Comparison of ENCODE assay signal across 12 cellular contexts in the genomic region with DNA sequence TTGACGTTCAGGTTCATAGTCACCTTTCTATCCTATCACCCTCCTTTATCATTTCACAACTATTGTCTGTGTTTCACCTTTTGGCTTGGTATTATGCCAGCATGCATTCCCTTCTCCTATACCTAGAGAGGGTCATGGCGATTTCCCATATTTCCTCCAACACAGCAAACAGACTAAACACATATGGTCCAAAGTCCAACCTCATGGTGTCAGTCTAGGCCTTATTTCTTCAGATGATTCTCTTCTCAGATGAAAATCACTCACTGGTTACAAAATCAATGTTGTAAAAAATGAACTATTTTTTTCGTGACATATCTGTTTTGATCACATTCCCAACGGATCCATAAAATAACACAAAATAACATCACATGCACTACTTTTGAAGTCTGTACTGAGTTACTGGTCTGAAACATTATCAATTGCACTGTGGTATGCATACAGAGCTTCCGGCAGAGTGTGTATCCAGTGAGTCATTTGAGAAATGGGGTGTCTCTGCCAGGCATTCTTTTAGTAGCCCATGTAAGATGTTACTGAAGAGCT.
DNase-seq lines count a peak whose midpoint lies in the region; ATAC-seq and TF ChIP-seq lines count a peak whose summit lies in the region.
"Had no signal": no experiment of that assay in that cellular context is flagged by ENCODE, and none has a peak within 500 bp of the region (broad histone marks: within the 10 kb centered on the region; RNA-seq: fewer than 3 reads in every experiment).

No MANE protein-coding gene starts in this region.

- BruUV-seq in MCF 10A (replicated peaks; lab: Mats Ljungman, UMichigan) = no TSS peak

- H3K4me1 ChIP-seq in breast epithelium (no peaks in the 10 kb centered on the region), upper lobe of right lung (no peaks in the 10 kb centered on the region), GM23338 (ENCODE audit: insufficient read depth) (no peaks in the 10 kb centered on the region), HAP-1 (peaks cover 19% of the 10 kb centered on the region)

- in situ Hi-C loops in HAP-1 (cut with MboI; ENCODE audit: low sequenced_read_pairs) = loop anchor here (10.0 kb wide), 1 partner anchor 458 kb away; no protein-coding TSS in a partner anchor

- no peaks in the 10 kb centered on the region for H3K36me3 Mint-ChIP-seq in MCF 10A (ENCODE audit: insufficient read depth, unreplicated experiment)
- H3K36me3 Mint-ChIP-seq in GM23338 (ENCODE audit: low read depth) = no peaks in the 10 kb centered on the region

- H3K9me3 Mint-ChIP-seq in MCF 10A (ENCODE audit: unreplicated experiment) = no peaks in the 10 kb centered on the region
- H3K9me3 Mint-ChIP-seq in GM23338 = no peaks in the 10 kb centered on the region

- POLR2A ChIA-PET in MCF 10A (lab: Yijun Ruan, JAX) = interaction anchor here (0.8 kb wide), 1 partner anchor 121 kb away, joined by 4 read pairs; no protein-coding TSS in a partner anchor

- no peaks in the 10 kb centered on the region for H3K9me3 ChIP-seq in breast epithelium
- H3K9me3 ChIP-seq in upper lobe of right lung = no peaks in the 10 kb centered on the region
- no peaks in the 10 kb centered on the region for H3K9me3 ChIP-seq in HAP-1

- H3K36me3 ChIP-seq in breast epithelium (no peaks in the 10 kb centered on the region), upper lobe of right lung (no peaks in the 10 kb centered on the region), GM23338 (ENCODE audit: insufficient read depth) (no peaks in the 10 kb centered on the region), HAP-1 (replicated peaks) (no peaks in the 10 kb centered on the region)

- peak overlapping the region; percentile 2 for H3K27ac Mint-ChIP-seq in MCF 10A (ENCODE audit: low read depth, unreplicated experiment)
- H3K27ac Mint-ChIP-seq in GM23338 = no peak overlapping the region

- no peak overlapping the region for H3K4me2 ChIP-seq in GM23338

- no peak overlapping the region for H3K27ac ChIP-seq in breast epithelium
- no peak overlapping the region for H3K27ac ChIP-seq in upper lobe of right lung
- H3K27ac ChIP-seq in GM23338 (ENCODE audit: low read depth) = no peak overlapping the region

- no peak overlapping the region for H3K4me3 ChIP-seq in breast epithelium
- H3K4me3 ChIP-seq in fibroblast of the aortic adventitia (ENCODE audit: low read depth, low read length) = no peak overlapping the region
- H3K4me3 ChIP-seq in upper lobe of right lung = no peak overlapping the region
- H3K4me3 ChIP-seq in GM23338 = no peak overlapping the region
- no peak overlapping the region for H3K4me3 ChIP-seq in HAP-1

- no peak overlapping the region for H2AFZ ChIP-seq in GM23338

- no peaks in the 10 kb centered on the region for H3F3A ChIP-seq in GM23338 (replicated peaks; ENCODE audit: low read depth)

- ATAC-seq in upper lobe of right lung (peak; percentile 53), GM23338 (no peak)
- ATAC-seq: Panc1 had no signal

- peak; percentile 75 for DNase-seq in MCF 10A (ENCODE audit: unreplicated experiment)
- DNase-seq in breast epithelium (ENCODE audit: low spot score in 2 of 2) = no peak
- peak; percentile 64 for DNase-seq in SW480 (ENCODE audit: low spot score)
- peak; percentile 89 for DNase-seq in fibroblast of the aortic adventitia (ENCODE audit: low read depth)
- DNase-seq in upper lobe of right lung = no peak
- no peak for DNase-seq in GM23338 (ENCODE audit: low spot score)
- DNase-seq in activated effector memory CD4-positive, alpha-beta T cell treated with Interleukin-2 at 50 U/mL for 16 hours = no peak
- no peak for DNase-seq in HAP-1 (ENCODE audit: low spot score in 2 of 2)
- DNase-seq: activated effector memory CD4-positive, alpha-beta T cell treated with anti-CD3 and anti-CD28 coated beads, Interleukin-2, amount 50 U/mL, for 16 hours; effector CD8-positive, alpha-beta T cell; NCI-H2029 treated with DMSO at 0.1 percent for 48 hours had no signal

- TF ChIP-seq CTCF in MCF 10A (IDR thresholded peaks at IDR 0.05; ENCODE audit: unreplicated experiment) (no peak), breast epithelium (IDR thresholded peaks at IDR 0.05) (no peak), fibroblast of the aortic adventitia (IDR thresholded peaks at IDR 0.05; ENCODE audit: insufficient read depth, low read length) (no peak), upper lobe of right lung (IDR thresholded peaks at IDR 0.05) (no peak), GM23338 (conservative IDR thresholded peaks at IDR 0.05; ENCODE audit: low read depth in 2 of 2) (no peak)

- H3K27me3 Mint-ChIP-seq in MCF 10A (ENCODE audit: insufficient read depth, unreplicated experiment) (no peaks in the 10 kb centered on the region), GM23338 (ENCODE audit: insufficient read depth, low read depth, poor library complexity) (no peaks in the 10 kb centered on the region)

- peaks cover 19% of the 10 kb centered on the region for H3K4me1 Mint-ChIP-seq in MCF 10A (ENCODE audit: insufficient read depth, unreplicated experiment)
- no peaks in the 10 kb centered on the region for H3K4me1 Mint-ChIP-seq in GM23338

- peaks cover 3% of the 10 kb centered on the region; the same call in 1 of the 2 replicates for H3K9me2 ChIP-seq in GM23338 (ENCODE audit: insufficient read depth)

- intact Hi-C loops in MCF 10A (cut with micrococcal nuclease) = loop anchor here (2.0 kb wide), 1 partner anchor 160 kb away; no protein-coding TSS in a partner anchor
- intact Hi-C loops in breast epithelium (cut with DNase I; ENCODE audit: low total_unique reads) = no loop called here
- intact Hi-C loops in upper lobe of right lung (cut with DNase I) = no loop called here

- H4K20me1 ChIP-seq in GM23338 (replicated peaks; ENCODE audit: insufficient read depth) = no peaks in the 10 kb centered on the region

- CTCF ChIA-PET in MCF 10A (lab: Yijun Ruan, JAX) = interaction anchor here (0.6 to 2.4 kb wide), 7 partner anchors 141 to 1684 kb away, joined by 3 to 12 read pairs (median 5); no protein-coding TSS in a partner anchor

- no peak for TF ChIP-seq POLR2A in breast epithelium (IDR thresholded peaks at IDR 0.05)

- no peaks in the 10 kb centered on the region for H3K79me2 ChIP-seq in GM23338 (replicated peaks; ENCODE audit: insufficient read depth)

- H3K27me3 ChIP-seq in breast epithelium = no peaks in the 10 kb centered on the region
- no peaks in the 10 kb centered on the region for H3K27me3 ChIP-seq in upper lobe of right lung
- H3K27me3 ChIP-seq in GM23338 (ENCODE audit: insufficient read depth) = no peaks in the 10 kb centered on the region
- no peaks in the 10 kb centered on the region for H3K27me3 ChIP-seq in HAP-1 (ENCODE audit: low read depth)

- H3K4me3 Mint-ChIP-seq in MCF 10A (ENCODE audit: unreplicated experiment) (no peak overlapping the region), GM23338 (no peak overlapping the region)

Comparison
In these comparisons a context has a peak if more than half of its experiments do, and no peak if none do; other contexts are left out.
1. DNase-seq: peak in MCF 10A (single experiment), SW480 (single experiment) and fibroblast of the aortic adventitia (single experiment); none in breast epithelium (0 of 2), upper lobe of right lung (single experiment), GM23338 (single experiment), activated effector memory CD4-positive, alpha-beta T cell treated with Interleukin-2 at 50 U/mL for 16 hours (single experiment) and HAP-1 (0 of 2).